Comparison of ENCODE assay signal across 24 cellular contexts in genomic region chr2:144465723-144466122, GRCh38.
"Had no signal": no experiment of that assay in that cellular context is flagged by ENCODE, and none has a peak within 500 bp of the region (broad histone marks: within the 10 kb centered on the region; RNA-seq: fewer than 3 reads in every experiment).

No MANE protein-coding gene starts in this region.

- DNase-seq: activated CD4-positive, alpha-beta T cell treated with anti-CD3 and anti-CD28 coated beads, Interleukin-2, amount 10 ng/mL, durations not matched to agents 7 days and 5 days; activated CD4-positive, CD25-positive, alpha-beta regulatory T cell treated with anti-CD3 and anti-CD28 coated beads, Interleukin-2, amount 50 U/mL, for 72 hours; activated CD8-positive, alpha-beta memory T cell treated with anti-CD3 and anti-CD28 coated beads, Interleukin-2, amount 10 ng/mL, durations not matched to agents 7 days and 5 days; activated CD8-positive, alpha-beta T cell treated with anti-CD3 and anti-CD28 coated beads for 36 hours; activated gamma-delta T cell treated with Interleukin-2 at 50 U/mL for 16 hours; aorta; cortex of kidney; erythroblast; foreskin fibroblast; heart right ventricle; lower lobe of right lung; mesendoderm; naive B cell; stimulated activated CD4-positive, alpha-beta T cell treated with anti-CD3 and anti-CD28 coated beads, Interleukin-12 subunit alpha, Interleukin-12 subunit beta, amount 100 ng/mL, for 4 hours; stimulated activated CD4-positive, alpha-beta T cell treated with anti-CD3 and anti-CD28 coated beads, Interleukin-4, amount 100 ng/mL, for 4 hours; T-cell; transverse colon; uterus; WERI-Rb-1 had no signal

- H3K9me3 Mint-ChIP-seq: activated CD4-positive, alpha-beta T cell treated with anti-CD3 and anti-CD28 coated beads, Interleukin-2, amount 10 ng/mL, durations not matched to agents 7 days and 5 days; activated CD8-positive, alpha-beta T cell treated with anti-CD3 and anti-CD28 coated beads for 36 hours; activated naive CD4-positive, alpha-beta T cell treated with anti-CD3 and anti-CD28 coated beads, Interleukin-2, amount 50 U/mL, for 24 hours; naive B cell; stimulated activated naive CD8-positive, alpha-beta T cell treated with anti-CD3 and anti-CD28 coated beads, Interleukin-15, Interleukin-2, amounts not matched to agents 100 ng/mL and 50 ng/mL, for 24 hours; T-cell; T-helper 2 cell treated with Interferon-gamma antibody and Interleukin-4, amounts not matched to agents 5 μg/mL and 100 μg/mL, for 36 hours had no signal

- H3K27me3 Mint-ChIP-seq: activated CD8-positive, alpha-beta memory T cell treated with anti-CD3 and anti-CD28 coated beads, Interleukin-2, amount 10 ng/mL, durations not matched to agents 7 days and 5 days; activated CD8-positive, alpha-beta T cell treated with anti-CD3 and anti-CD28 coated beads for 36 hours; naive B cell; stimulated activated naive CD8-positive, alpha-beta T cell treated with anti-CD3 and anti-CD28 coated beads, Interleukin-15, Interleukin-2, amounts not matched to agents 100 ng/mL and 50 ng/mL, for 24 hours had no signal

- H3K36me3 Mint-ChIP-seq: activated naive CD4-positive, alpha-beta T cell treated with anti-CD3 and anti-CD28 coated beads, Interleukin-2, amount 50 U/mL, for 24 hours; T-cell had no signal

- H3K27ac ChIP-seq: heart right ventricle, lower lobe of right lung, prostate gland, transverse colon, uterus, WERI-Rb-1 had no signal

- H3K9me3 ChIP-seq: heart right ventricle, lower lobe of right lung, prostate gland, right atrium auricular region, transverse colon, uterus had no signal

- H3K4me3 ChIP-seq: heart right ventricle, lower lobe of right lung, prostate gland, right atrium auricular region, transverse colon, uterus had no signal

- H3K36me3 ChIP-seq: prostate gland, right atrium auricular region, transverse colon, uterus, WERI-Rb-1 had no signal

- H3K4me1 ChIP-seq: prostate gland, uterus had no signal

- H3K4me1 Mint-ChIP-seq: activated CD4-positive, alpha-beta T cell treated with anti-CD3 and anti-CD28 coated beads, Interleukin-2, amount 10 ng/mL, durations not matched to agents 7 days and 5 days had no signal

- H3K27me3 ChIP-seq: heart right ventricle, right atrium auricular region, uterus had no signal

- H3K27ac Mint-ChIP-seq: activated CD4-positive, alpha-beta T cell treated with anti-CD3 and anti-CD28 coated beads, Interleukin-2, amount 10 ng/mL, durations not matched to agents 7 days and 5 days; activated CD8-positive, alpha-beta T cell treated with anti-CD3 and anti-CD28 coated beads for 36 hours; activated naive CD4-positive, alpha-beta T cell treated with anti-CD3 and anti-CD28 coated beads, Interleukin-2, amount 50 U/mL, for 24 hours; stimulated activated naive CD8-positive, alpha-beta T cell treated with anti-CD3 and anti-CD28 coated beads, Interleukin-15, Interleukin-2, amounts not matched to agents 100 ng/mL and 50 ng/mL, for 24 hours; T-cell; T-helper 2 cell treated with Interferon-gamma antibody and Interleukin-4, amounts not matched to agents 5 μg/mL and 100 μg/mL, for 36 hours had no signal

- ATAC-seq: activated CD8-positive, alpha-beta memory T cell treated with anti-CD3 and anti-CD28 coated beads, Interleukin-2, amount 10 ng/mL, durations not matched to agents 7 days and 5 days; activated CD8-positive, alpha-beta T cell treated with anti-CD3 and anti-CD28 coated beads for 36 hours; heart right ventricle; lower lobe of right lung; T-cell had no signal

- H3K4me3 Mint-ChIP-seq: activated CD4-positive, alpha-beta T cell treated with anti-CD3 and anti-CD28 coated beads, Interleukin-2, amount 10 ng/mL, durations not matched to agents 7 days and 5 days; activated CD8-positive, alpha-beta memory T cell treated with anti-CD3 and anti-CD28 coated beads, Interleukin-2, amount 10 ng/mL, durations not matched to agents 7 days and 5 days; activated CD8-positive, alpha-beta T cell treated with anti-CD3 and anti-CD28 coated beads for 36 hours; activated naive CD4-positive, alpha-beta T cell treated with anti-CD3 and anti-CD28 coated beads, Interleukin-2, amount 50 U/mL, for 24 hours; naive B cell; stimulated activated naive CD8-positive, alpha-beta T cell treated with anti-CD3 and anti-CD28 coated beads, Interleukin-15, Interleukin-2, amounts not matched to agents 100 ng/mL and 50 ng/mL, for 24 hours; T-cell; T-helper 2 cell treated with Interferon-gamma antibody and Interleukin-4, amounts not matched to agents 5 μg/mL and 100 μg/mL, for 36 hours had no signal
